ENCODE assay signal across 15 cellular contexts in genomic region chr16:84467256-84467655, GRCh38.
"Had no signal": no experiment of that assay in that cellular context is flagged by ENCODE, and none has a peak within 500 bp of the region (broad histone marks: within the 10 kb centered on the region; RNA-seq: fewer than 3 reads in every experiment).

No MANE protein-coding gene starts in this region.

- ATAC-seq: gastrocnemius medialis, heart left ventricle, left lung, SK-N-SH treated with all-trans-retinoic acid at 6 μM for 48 hours had no signal

- H3K27me3 ChIP-seq: ascending aorta, gastrocnemius medialis, heart left ventricle, left lung, right atrium auricular region had no signal

- DNase-seq: activated CD4-positive, alpha-beta T cell treated with anti-CD3 and anti-CD28 coated beads, Interleukin-2, amount 50 U/mL, for 4 hours; activated naive CD4-positive, alpha-beta T cell; gastrocnemius medialis; heart left ventricle; left lung; occipital lobe; SHP77 treated with DMSO at 0.1 percent for 48 hours; stimulated activated CD4-positive, alpha-beta T cell treated with anti-CD3 and anti-CD28 coated beads, Interleukin-2, amount 100 ng/mL, for 48 hours; stimulated activated naive CD4-positive, alpha-beta T cell; T-helper 1 cell; T1000; trophoblast cell had no signal

- H3K4me1 ChIP-seq: ascending aorta, gastrocnemius medialis, left lung, right atrium auricular region had no signal

- H3K27ac ChIP-seq: ascending aorta, gastrocnemius medialis, heart left ventricle, left lung, right atrium auricular region had no signal

- H3K4me3 ChIP-seq: ascending aorta, gastrocnemius medialis, heart left ventricle, left lung, right atrium auricular region had no signal
